25 cellular contexts compared by ENCODE assay signal in genomic region chrX:44996282-44996681, GRCh38.
DNase-seq lines count a peak whose midpoint lies in the region; ATAC-seq and FAIRE-seq lines count a peak whose summit lies in the region.
"Had no signal": no experiment of that assay in that cellular context is flagged by ENCODE, and none has a peak within 500 bp of the region (broad histone marks: within the 10 kb centered on the region; RNA-seq: fewer than 3 reads in every experiment).

No MANE protein-coding gene starts in this region.

- no peak for FAIRE-seq in small intestine (lab: Jason Lieb, UNC)
- FAIRE-seq: endometrium had no signal

- H3K9me3 Mint-ChIP-seq in activated naive CD4-positive, alpha-beta T cell treated with anti-CD3 and anti-CD28 coated beads, Interleukin-2, amount 10 ng/mL, durations not matched to agents 7 days and 5 days, result no peaks in the 10 kb centered on the region
- H3K9me3 Mint-ChIP-seq in activated T-helper 17 cell treated with anti-CD3 and anti-CD28 coated beads, Interleukin-2, amount 50 U/mL, for 72 hours, result no peaks in the 10 kb centered on the region
- H3K9me3 Mint-ChIP-seq: T-helper 1 cell treated with Interleukin-12 subunit alpha and Interleukin-12 subunit beta and Interleukin-4 antibody, amounts not matched to agents 30 μg/mL and 1 μg/mL, for 36 hours had no signal

- H3K36me3 Mint-ChIP-seq in activated naive CD4-positive, alpha-beta T cell treated with anti-CD3 and anti-CD28 coated beads, Interleukin-2, amount 10 ng/mL, durations not matched to agents 7 days and 5 days, result peaks cover 28% of the 10 kb centered on the region
- peaks cover 30% of the 10 kb centered on the region for H3K36me3 Mint-ChIP-seq in activated T-helper 17 cell treated with anti-CD3 and anti-CD28 coated beads, Interleukin-2, amount 50 U/mL, for 72 hours (ENCODE audit: low read depth)

- no peak for DNase-seq in activated naive CD4-positive, alpha-beta T cell treated with anti-CD3 and anti-CD28 coated beads, Interleukin-2, amount 10 ng/mL, durations not matched to agents 7 days and 5 days
- no peak for DNase-seq in activated naive CD4-positive, alpha-beta T cell treated with anti-CD3 and anti-CD28 coated beads, Interleukin-2, amount 50 U/mL, for 16 hours
- DNase-seq in small intestine (peak; percentile 11), globus pallidus (ENCODE audit: low spot score) (no peak)
- DNase-seq: DMS153, GF-D8, left ventricle myocardium inferior, midbrain, MM.1S, NCI-H146, NCI-H2227 treated with DMSO at 0.1 percent for 48 hours, NCI-H82, OCI-M1, SHP77, spleen, WERI-Rb-1 had no signal

- no peak overlapping the region for H3K27ac ChIP-seq in small intestine (ENCODE audit: low read depth in 1 of 2, low read length in 1 of 2)
- H3K27ac ChIP-seq: coronary artery, left ventricle myocardium inferior, thoracic aorta, WERI-Rb-1 had no signal

- H3K27ac Mint-ChIP-seq in activated naive CD4-positive, alpha-beta T cell treated with anti-CD3 and anti-CD28 coated beads, Interleukin-2, amount 10 ng/mL, durations not matched to agents 7 days and 5 days, result peak overlapping the region; percentile 67
- peak overlapping the region; percentile 91 for H3K27ac Mint-ChIP-seq in activated T-helper 17 cell treated with anti-CD3 and anti-CD28 coated beads, Interleukin-2, amount 50 U/mL, for 72 hours
- H3K27ac Mint-ChIP-seq: T-helper 1 cell treated with Interleukin-12 subunit alpha and Interleukin-12 subunit beta and Interleukin-4 antibody, amounts not matched to agents 30 μg/mL and 1 μg/mL, for 36 hours had no signal

- CTCF ChIA-PET in activated naive CD4-positive, alpha-beta T cell treated with anti-CD3 and anti-CD28 coated beads, Interleukin-2, amount 10 ng/mL, durations not matched to agents 7 days and 5 days (lab: Charles Lee), result no interaction called here

- ATAC-seq in GM18870 (IDR thresholded peaks at IDR 0.05; ENCODE audit: unreplicated experiment) (peak; percentile 54), HG03095 (IDR thresholded peaks at IDR 0.05; ENCODE audit: unreplicated experiment) (no peak), GM18517 (IDR thresholded peaks at IDR 0.05; ENCODE audit: unreplicated experiment) (no peak)
- ATAC-seq in activated T-helper 17 cell treated with anti-CD3 and anti-CD28 coated beads, Interleukin-2, amount 50 U/mL, for 72 hours (replicated peaks), result peak; percentile 90

- no peak overlapping the region for H3K4me3 Mint-ChIP-seq in activated naive CD4-positive, alpha-beta T cell treated with anti-CD3 and anti-CD28 coated beads, Interleukin-2, amount 10 ng/mL, durations not matched to agents 7 days and 5 days
- H3K4me3 Mint-ChIP-seq in activated T-helper 17 cell treated with anti-CD3 and anti-CD28 coated beads, Interleukin-2, amount 50 U/mL, for 72 hours, result peak overlapping the region; percentile 80
- H3K4me3 Mint-ChIP-seq: T-helper 1 cell treated with Interleukin-12 subunit alpha and Interleukin-12 subunit beta and Interleukin-4 antibody, amounts not matched to agents 30 μg/mL and 1 μg/mL, for 36 hours had no signal

- peaks cover 40% of the 10 kb centered on the region for H3K4me1 Mint-ChIP-seq in activated naive CD4-positive, alpha-beta T cell treated with anti-CD3 and anti-CD28 coated beads, Interleukin-2, amount 10 ng/mL, durations not matched to agents 7 days and 5 days
- peaks cover 25% of the 10 kb centered on the region for H3K4me1 Mint-ChIP-seq in activated T-helper 17 cell treated with anti-CD3 and anti-CD28 coated beads, Interleukin-2, amount 50 U/mL, for 72 hours

- H3K27me3 ChIP-seq in small intestine (ENCODE audit: control insufficient read depth in 2 of 2, insufficient read depth in 2 of 2, low read length in 2 of 2), result no peaks in the 10 kb centered on the region
- H3K27me3 ChIP-seq: spleen had no signal

- H3K4me3 ChIP-seq in small intestine (ENCODE audit: low read depth in 1 of 2, low read length in 2 of 2), result no peak overlapping the region
- H3K4me3 ChIP-seq: coronary artery, left ventricle myocardium inferior, spleen, thoracic aorta had no signal

- no peaks in the 10 kb centered on the region for H3K36me3 ChIP-seq in small intestine (ENCODE audit: control insufficient read depth in 2 of 2, insufficient read depth in 2 of 2, low read length in 2 of 2)
- H3K36me3 ChIP-seq: left ventricle myocardium inferior, thoracic aorta, WERI-Rb-1 had no signal

- H3K9me3 ChIP-seq in small intestine (ENCODE audit: control insufficient read depth, low read depth), result no peaks in the 10 kb centered on the region
- H3K9me3 ChIP-seq: left ventricle myocardium inferior, spleen, thoracic aorta had no signal

- 86 to 100% (median 95%) methylated on average over 2 of the region's 2 CpGs for WGBS in small intestine, 3 donors

- H3K4me1 ChIP-seq in small intestine (ENCODE audit: control insufficient read depth in 2 of 2, insufficient read depth in 1 of 2, low read depth in 1 of 2, low read length in 1 of 2), result peaks cover 0 to 2% of the 10 kb centered on the region in 2 donors

- no peaks in the 10 kb centered on the region for H3K27me3 Mint-ChIP-seq in activated naive CD4-positive, alpha-beta T cell treated with anti-CD3 and anti-CD28 coated beads, Interleukin-2, amount 10 ng/mL, durations not matched to agents 7 days and 5 days
- H3K27me3 Mint-ChIP-seq in activated T-helper 17 cell treated with anti-CD3 and anti-CD28 coated beads, Interleukin-2, amount 50 U/mL, for 72 hours, result no peaks in the 10 kb centered on the region
- H3K27me3 Mint-ChIP-seq: activated naive CD4-positive, alpha-beta T cell treated with anti-CD3 and anti-CD28 coated beads, Interleukin-2, amount 50 U/mL, for 24 hours had no signal

Comparison
In these comparisons a context has a peak if more than half of its experiments do, and no peak if none do; other contexts are left out.
1. ATAC-seq: peak in GM18870 (single experiment) and activated T-helper 17 cell treated with anti-CD3 and anti-CD28 coated beads, Interleukin-2, amount 50 U/mL, for 72 hours (single experiment); none in HG03095 (single experiment) and GM18517 (single experiment).